ENCODE assay signal across 10 cellular contexts in genomic region chr6:158313989-158314388, GRCh38. TPM values are rescaled to one million over a fixed set of nuclear protein-coding genes. Genes with fewer than 3 reads are reported as not detected.
DNase-seq lines count a peak whose midpoint lies in the region; ATAC-seq and TF ChIP-seq lines count a peak whose summit lies in the region.
"Had no signal": no experiment of that assay in that cellular context is flagged by ENCODE, and none has a peak within 500 bp of the region (broad histone marks: within the 10 kb centered on the region; RNA-seq: fewer than 3 reads in every experiment).

No MANE protein-coding gene starts in this region.

- peak; percentile 64 for DNase-seq in CD14-positive monocyte (ENCODE audit: low spot score)
- peak; percentile 13 for DNase-seq in activated CD8-positive, alpha-beta T cell treated with anti-CD3 and anti-CD28 coated beads for 36 hours
- no peak for DNase-seq in T-helper 2 cell
- no peak for DNase-seq in NCI-H1048 (lab: John Stamatoyannopoulos, UW)
- no peak for DNase-seq in NCI-H510A treated with DMSO at 0.1 percent for 48 hours (lab: John Stamatoyannopoulos, UW)
- DNase-seq: NCI-H1092 had no signal

- POLR2A ChIA-PET in activated CD8-positive, alpha-beta T cell treated with anti-CD3 and anti-CD28 coated beads for 36 hours (lab: Charles Lee): no interaction called here

- peak overlapping the region; percentile 85 to 96 for H3K4me3 Mint-ChIP-seq in CD14-positive monocyte
- no peak overlapping the region for H3K4me3 Mint-ChIP-seq in activated CD8-positive, alpha-beta T cell treated with anti-CD3 and anti-CD28 coated beads for 36 hours
- H3K4me3 Mint-ChIP-seq: brain had no signal

- peaks cover 0 to 2% (median 2%) of the 10 kb centered on the region in 3 donors for H3K27me3 Mint-ChIP-seq in CD14-positive monocyte (ENCODE audit: low read depth in 3 of 3)
- H3K27me3 Mint-ChIP-seq in activated CD8-positive, alpha-beta T cell treated with anti-CD3 and anti-CD28 coated beads for 36 hours: no peaks in the 10 kb centered on the region
- H3K27me3 Mint-ChIP-seq: brain had no signal

- intact Hi-C loops in CD14-positive monocyte (cut with micrococcal nuclease): no loop called here
- intact Hi-C loops in activated CD8-positive, alpha-beta T cell treated with anti-CD3 and anti-CD28 coated beads for 36 hours (cut with micrococcal nuclease): no loop called here

- peak overlapping the region; percentile 85 to 95 (median 92) for H3K27ac Mint-ChIP-seq in CD14-positive monocyte
- H3K27ac Mint-ChIP-seq in activated CD8-positive, alpha-beta T cell treated with anti-CD3 and anti-CD28 coated beads for 36 hours: no peak overlapping the region

- peaks cover 0 to 5% (median 1%) of the 10 kb centered on the region in 7 donors for H3K9me3 Mint-ChIP-seq in CD14-positive monocyte
- peaks cover 4% of the 10 kb centered on the region for H3K9me3 Mint-ChIP-seq in activated CD8-positive, alpha-beta T cell treated with anti-CD3 and anti-CD28 coated beads for 36 hours

- TF ChIP-seq CTCF in CD14-positive monocyte (IDR thresholded peaks at IDR 0.05): no peak
- TF ChIP-seq CTCF in activated CD8-positive, alpha-beta T cell treated with anti-CD3 and anti-CD28 coated beads for 36 hours (IDR thresholded peaks at IDR 0.05): no peak

- CTCF ChIA-PET in activated CD8-positive, alpha-beta T cell treated with anti-CD3 and anti-CD28 coated beads for 36 hours (lab: Charles Lee): no interaction called here

- H3K4me1 Mint-ChIP-seq in CD14-positive monocyte: peaks cover 40% of the 10 kb centered on the region
- H3K4me1 Mint-ChIP-seq in activated CD8-positive, alpha-beta T cell treated with anti-CD3 and anti-CD28 coated beads for 36 hours (ENCODE audit: low read depth): peaks cover 8% of the 10 kb centered on the region

- ATAC-seq in GM19324 (IDR thresholded peaks at IDR 0.05; ENCODE audit: low FRiP score, unreplicated experiment) (peak; percentile 44), HG03108 (IDR thresholded peaks at IDR 0.05; ENCODE audit: unreplicated experiment) (peak; percentile 56), GM19452 (IDR thresholded peaks at IDR 0.05; ENCODE audit: unreplicated experiment) (no peak)
- ATAC-seq in activated CD8-positive, alpha-beta T cell treated with anti-CD3 and anti-CD28 coated beads for 36 hours: peak; percentile 45

- peaks cover 18 to 22% of the 10 kb centered on the region in 2 donors for H3K36me3 Mint-ChIP-seq in CD14-positive monocyte
- peaks cover 44% of the 10 kb centered on the region for H3K36me3 Mint-ChIP-seq in activated CD8-positive, alpha-beta T cell treated with anti-CD3 and anti-CD28 coated beads for 36 hours (ENCODE audit: low read depth)

RNA-seq across cellular contexts. Expression of gene TULP4, which starts 1.7 kb away (rescaled TPM):
- polyA plus RNA-seq in CD14-positive monocyte: 10 to 100 TPM in 1 of 2 donors, 1 to 10 TPM in 1; 6.5 to 10.6 TPM
- 10 to 100 TPM; 18.4 to 18.5 TPM for total RNA-seq in activated CD8-positive, alpha-beta T cell treated with anti-CD3 and anti-CD28 coated beads for 36 hours

Comparison
In these comparisons a context has a peak if more than half of its experiments do, and no peak if none do; other contexts are left out.
1. DNase-seq: peak in CD14-positive monocyte (single experiment) and activated CD8-positive, alpha-beta T cell treated with anti-CD3 and anti-CD28 coated beads for 36 hours (single experiment); none in T-helper 2 cell (0 of 5), NCI-H1048 (single experiment) and NCI-H510A treated with DMSO at 0.1 percent for 48 hours (single experiment).